ENCODE assay signal across 8 cellular contexts in the genomic region with DNA sequence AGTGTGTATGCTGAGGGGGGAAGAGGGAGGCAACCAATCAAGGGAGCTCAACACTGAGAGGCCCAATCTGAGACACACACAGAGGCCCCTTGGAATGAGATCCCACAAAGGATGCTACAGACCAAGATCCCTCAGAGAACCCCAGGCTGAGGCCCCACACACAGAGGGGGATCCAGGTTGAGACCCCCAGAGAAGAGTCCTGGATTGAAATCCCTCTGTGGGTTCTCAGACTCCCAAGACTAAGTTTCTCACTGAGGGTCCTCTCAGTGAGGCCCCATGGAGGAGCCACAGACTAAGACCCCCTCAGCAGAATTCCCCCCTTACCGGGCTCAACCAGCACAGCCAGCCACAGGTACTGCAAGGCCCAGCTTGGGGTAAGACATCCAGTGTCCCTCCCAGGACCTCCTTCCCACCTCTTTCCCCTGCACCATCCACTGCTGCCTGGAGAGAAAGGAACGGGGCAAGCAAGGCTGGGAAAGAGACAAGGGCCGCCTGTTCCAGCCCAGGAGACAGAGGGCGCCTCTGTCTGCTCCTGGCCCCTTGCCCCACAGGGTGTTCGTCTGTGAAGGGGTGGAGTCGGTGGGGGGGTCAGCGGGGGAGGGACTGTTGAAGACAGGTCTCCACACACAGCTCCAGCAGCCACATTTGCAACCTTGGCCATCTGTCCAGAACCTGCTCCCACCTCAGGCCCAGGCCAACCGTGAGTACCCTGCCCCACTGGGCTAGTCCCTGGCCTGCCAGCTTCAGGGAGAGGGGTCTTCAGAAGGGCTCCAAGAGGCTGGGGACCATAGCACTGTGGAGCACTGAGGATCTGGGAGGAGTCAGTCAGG. TPM values are rescaled to one million over a fixed set of nuclear protein-coding genes. Genes with fewer than 3 reads are reported as not detected.
DNase-seq lines count a peak whose midpoint lies in the region; ATAC-seq and TF ChIP-seq lines count a peak whose summit lies in the region.

A gene (plus strand): TSS at position 638 of the 830 bp plus-strand sequence. CDS start 2,088 bp downstream, outside the sequence.

- H3K4me1 ChIP-seq in SJCRH30 (peaks cover 10% of the 10 kb centered on the region), foreskin keratinocyte (peaks cover 7% of the 10 kb centered on the region)

- H3K36me3 ChIP-seq in BJ (ENCODE audit: control insufficient read depth, insufficient read depth, low read length) (peaks cover 7% of the 10 kb centered on the region), SJCRH30 (0 out of 2 replicates have a peak, but pooled peaks cover 7% of the 10 kb centered on the region)

- no peaks in the 10 kb centered on the region for H3K27me3 ChIP-seq in BJ (ENCODE audit: control insufficient read depth, insufficient read depth, low read length)
- H3K27me3 ChIP-seq in SJCRH30 = no peaks in the 10 kb centered on the region
- no peaks in the 10 kb centered on the region for H3K27me3 ChIP-seq in foreskin keratinocyte

- H3K27ac ChIP-seq in SJCRH30 = peak within 1 kb of the TSS; percentile 60
- H3K27ac ChIP-seq in foreskin keratinocyte = peak within 1 kb of the TSS; percentile 82

- CTCF ChIA-PET in BJ (lab: Yijun Ruan, JAX) = interaction anchor here (0.6 to 9.0 kb wide), 20 partner anchors 12 to 357 kb away, joined by 3 to 148 read pairs (median 4); a partner anchor contains a TSS

- POLR2A ChIA-PET in BJ (lab: Charles Lee) = interaction anchor here (0.6 to 2.2 kb wide), 6 partner anchors 10 to 60 kb away, joined by 3 to 20 read pairs (median 4); a partner anchor contains a TSS

- ATAC-seq in foreskin keratinocyte = no peak

- H3K4me3 ChIP-seq in BJ (ENCODE audit: low read depth, low read length) = peak within 1 kb of the TSS; percentile 57
- H3K4me3 ChIP-seq in SJCRH30 = peak within 1 kb of the TSS; percentile 64

- DNase-seq in BJ (ENCODE audit: low read depth) = no peak
- peak; percentile 37 to 47 for DNase-seq in SJCRH30
- DNase-seq in foreskin keratinocyte = no peak
- DNase-seq in nucleus accumbens (lab: John Stamatoyannopoulos, UW) = peak in 50 of 56 donors; percentile 18 to 86 (median 62)
- no peak for DNase-seq in SK-N-DZ (ENCODE audit: low spot score)
- DNase-seq in SKM-1 (lab: John Stamatoyannopoulos, UW; ENCODE audit: unreplicated experiment) = no peak
- DNase-seq in NCI-H2029 (lab: John Stamatoyannopoulos, UW) = no peak
- no peak for DNase-seq in stimulated activated CD4-positive, alpha-beta T cell treated with anti-CD3 and anti-CD28 coated beads, Interleukin-2, amount 100 ng/mL, for 48 hours

- no peak for TF ChIP-seq CTCF in BJ (IDR thresholded peaks at IDR 0.05; ENCODE audit: insufficient read depth, low read depth, low read length)
- TF ChIP-seq CTCF in foreskin keratinocyte (conservative IDR thresholded peaks at IDR 0.05) = no peak

- no peaks in the 10 kb centered on the region for H3K9me3 ChIP-seq in SJCRH30 (replicated peaks)

RNA-seq across cellular contexts. Expression of the gene that starts here (rescaled TPM):
- polyA plus RNA-seq in BJ (2011; rRNA removed) (0.31 and 0.71 TPM in 2 replicates), foreskin keratinocyte (0.22 TPM in 1 of 2 replicates, not detected in the other)
- not detected in 2 replicates for polyA minus RNA-seq in BJ (2011; rRNA and poly(A)+ RNA removed)
- 3.6 and 4.4 TPM in 2 replicates for total RNA-seq in SJCRH30 (2014; rRNA removed; shearing (Covaris generic))
- total RNA-seq in foreskin keratinocyte = not detected in 2 replicates
- polyA plus RNA-seq in SK-N-DZ (2014; cell fraction: cytosol; rRNA removed) = 0.63 and 2.2 TPM in 2 replicates
- polyA plus RNA-seq in SK-N-DZ (2014; cell fraction: nucleus; rRNA removed) = 0.28 and 0.47 TPM in 2 replicates

Comparison
In these comparisons a context has a peak if more than half of its experiments do, and no peak if none do; other contexts are left out.
1. DNase-seq: peak in SJCRH30 (2 of 2) and nucleus accumbens (50 of 56); none in BJ (single experiment), foreskin keratinocyte (0 of 2), SK-N-DZ (single experiment), SKM-1 (single experiment), NCI-H2029 (single experiment) and stimulated activated CD4-positive, alpha-beta T cell treated with anti-CD3 and anti-CD28 coated beads, Interleukin-2, amount 100 ng/mL, for 48 hours (0 of 2).